In the genomic region with DNA sequence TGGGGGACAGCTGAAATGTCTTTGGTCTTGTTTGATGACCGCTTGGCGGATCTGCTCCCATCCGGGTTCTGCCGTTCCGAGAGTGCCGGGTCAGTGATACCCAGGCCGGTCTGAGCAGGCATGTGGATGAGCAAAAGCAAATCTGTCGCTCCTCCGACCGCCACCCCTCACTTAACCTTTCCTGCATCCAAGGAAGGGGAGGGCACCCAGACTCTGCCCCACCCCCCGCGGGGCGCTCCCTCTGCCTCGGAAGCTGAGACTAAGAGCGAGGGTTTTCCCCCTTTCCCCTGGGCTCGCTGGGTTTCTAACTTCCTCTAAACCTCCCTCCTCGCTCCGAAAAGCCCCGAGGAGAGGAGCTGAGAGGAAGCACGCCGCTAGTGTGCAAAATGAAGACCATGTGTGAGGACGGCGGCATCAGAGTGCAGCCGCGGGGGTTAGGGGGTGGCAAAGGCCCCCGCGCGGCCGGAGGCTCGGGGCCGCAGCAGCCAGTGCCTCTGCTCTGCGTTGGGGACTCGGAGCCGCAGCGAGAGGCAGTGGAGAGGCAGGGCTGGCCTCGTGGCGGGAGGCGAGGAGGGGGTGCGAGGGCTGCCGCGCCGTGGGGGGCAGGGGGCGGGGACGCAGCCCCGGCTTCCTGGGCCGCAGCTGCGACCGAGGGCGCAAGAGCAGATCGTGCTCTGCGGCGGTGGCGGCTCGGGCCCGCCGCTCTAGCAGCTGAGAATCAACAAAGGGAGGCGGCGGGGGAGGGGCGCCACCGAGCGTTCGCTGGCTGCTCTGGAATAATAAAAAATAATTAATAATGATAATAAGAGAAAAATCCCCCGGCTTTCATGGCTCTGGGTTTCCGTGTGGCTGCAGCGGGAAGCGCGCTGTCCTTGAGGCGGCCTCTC, we compare ENCODE assay signal across 8 cellular contexts. TPM values are rescaled to one million over a fixed set of nuclear protein-coding genes. Genes with fewer than 3 reads are reported as not detected.
DNase-seq lines count a peak whose midpoint lies in the region; ATAC-seq and TF ChIP-seq lines count a peak whose summit lies in the region.

No MANE protein-coding gene starts in this region.

- H3K27me3 ChIP-seq in muscle layer of duodenum (ENCODE audit: low read depth, low read length) = no peaks in the 10 kb centered on the region

- DNase-seq in ELF-1 (ENCODE audit: low read depth, low spot score) = peak; percentile 64
- peak; percentile 56 for DNase-seq in NCI-H1417 treated with DMSO at 0.1 percent for 48 hours (lab: John Stamatoyannopoulos, UW)
- peak; percentile 49 for DNase-seq in activated CD4-positive, alpha-beta T cell treated with anti-CD3 and anti-CD28 coated beads, Interleukin-2, amount 50 U/mL, for 1 hour
- DNase-seq in epithelial cell of prostate (ENCODE audit: low read depth, low spot score) = no peak
- no peak for DNase-seq in type B pancreatic cell (ENCODE audit: extremely low spot score, unreplicated experiment)

- H3K27ac Mint-ChIP-seq in type B pancreatic cell = peak overlapping the region; percentile 48

- peaks cover 17% of the 10 kb centered on the region for H3K4me1 Mint-ChIP-seq in type B pancreatic cell (ENCODE audit: unreplicated experiment)

- H3K9me3 Mint-ChIP-seq in type B pancreatic cell = no peaks in the 10 kb centered on the region

- H3K27ac ChIP-seq in epithelial cell of prostate (peak overlapping the region; percentile 24), muscle layer of duodenum (ENCODE audit: low read length) (no peak overlapping the region)

- peak overlapping the region; percentile 82 for H3K4me3 Mint-ChIP-seq in type B pancreatic cell

- H3K36me3 ChIP-seq in muscle layer of duodenum (ENCODE audit: control insufficient read depth in 1 of 2, insufficient read depth in 2 of 2, low read length in 2 of 2) = no peaks in the 10 kb centered on the region

- ATAC-seq in GM21737 (IDR thresholded peaks at IDR 0.05; ENCODE audit: unreplicated experiment) (peak; percentile 56), HG02840 (IDR thresholded peaks at IDR 0.05; ENCODE audit: low FRiP score, unreplicated experiment) (no peak)

- H3K36me3 Mint-ChIP-seq in type B pancreatic cell = no peaks in the 10 kb centered on the region

- peak; percentile 57 for TF ChIP-seq CTCF in type B pancreatic cell (conservative IDR thresholded peaks at IDR 0.05)

- H3K27me3 Mint-ChIP-seq in type B pancreatic cell = peaks cover 9% of the 10 kb centered on the region

- no peaks in the 10 kb centered on the region for H3K9me3 ChIP-seq in muscle layer of duodenum (ENCODE audit: control insufficient read depth in 1 of 2, low read length in 2 of 2)

- H3K4me1 ChIP-seq in muscle layer of duodenum (ENCODE audit: control insufficient read depth in 1 of 2, insufficient read depth in 2 of 2, low read length in 2 of 2) = peaks cover 0 to 5% of the 10 kb centered on the region in 2 donors

- H3K4me3 ChIP-seq in muscle layer of duodenum (ENCODE audit: low read depth in 1 of 2, low read length in 2 of 2) = peak overlapping the region; percentile 26 to 61

RNA-seq across cellular contexts. Expression of gene BCOR, which starts 55.8 kb away (rescaled TPM):
- total RNA-seq in type B pancreatic cell (ENCODE audit: low replicate concordance) = 27.2 and 37.3 TPM in 2 replicates

Comparison
In these comparisons a context has a peak if more than half of its experiments do, and no peak if none do; other contexts are left out.
1. DNase-seq: peak in ELF-1 (single experiment), NCI-H1417 treated with DMSO at 0.1 percent for 48 hours (single experiment) and activated CD4-positive, alpha-beta T cell treated with anti-CD3 and anti-CD28 coated beads, Interleukin-2, amount 50 U/mL, for 1 hour (single experiment); none in epithelial cell of prostate (single experiment) and type B pancreatic cell (single experiment).